9 cellular contexts compared by ENCODE assay signal in the genomic region with DNA sequence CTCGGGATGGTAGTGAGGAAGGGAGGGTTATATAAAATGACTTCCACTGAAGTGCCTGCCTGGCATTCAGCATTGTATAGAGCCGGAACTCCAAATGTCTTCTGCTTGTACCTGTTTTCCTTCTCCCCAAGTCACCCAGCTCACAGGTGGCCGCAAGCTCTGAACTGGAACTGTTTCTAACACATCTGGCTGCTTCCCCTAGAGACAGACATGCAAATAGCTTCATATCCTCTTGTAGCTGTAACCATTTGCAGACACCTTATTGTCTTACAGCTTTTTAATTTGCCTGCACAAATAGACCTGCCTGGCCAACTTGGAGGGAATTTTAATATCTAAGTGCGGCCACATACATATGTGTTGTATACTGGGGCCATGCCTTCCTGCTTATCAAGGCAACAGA.
DNase-seq lines count a peak whose midpoint lies in the region; ATAC-seq, FAIRE-seq and TF ChIP-seq lines count a peak whose summit lies in the region.
"Had no signal": no experiment of that assay in that cellular context is flagged by ENCODE, and none has a peak within 500 bp of the region (broad histone marks: within the 10 kb centered on the region; RNA-seq: fewer than 3 reads in every experiment).

No MANE protein-coding gene starts in this region.

- H3K27me3 Mint-ChIP-seq in WTC11 (ENCODE audit: low read depth), result no peaks in the 10 kb centered on the region
- no peaks in the 10 kb centered on the region for H3K27me3 Mint-ChIP-seq in stimulated activated naive CD8-positive, alpha-beta T cell treated with anti-CD3 and anti-CD28 coated beads, Interleukin-15, amount 100 ng/mL, for 72 hours

- TF ChIP-seq CTCF in GM13977 (IDR thresholded peaks at IDR 0.05; ENCODE audit: extremely low read depth, insufficient read depth, missing control alignments) (no peak), GM12878 (IDR thresholded peaks at IDR 0.05 in 2 of 3, conservative IDR thresholded peaks at IDR 0.05 in 1 of 3; ENCODE audit: control insufficient read depth in 2 of 3, extremely low read depth in 1 of 3, insufficient read depth in 1 of 3, low read depth in 3 of 3, low read length in 3 of 3) (no peak), WTC11 (IDR thresholded peaks at IDR 0.05) (no peak)

- no peak overlapping the region for H3K9ac ChIP-seq in GM12878 (ENCODE audit: control insufficient read depth, insufficient read depth, low read length)

- H3K4me3 ChIP-seq in GM12878, result peak overlapping the region; percentile 37; the same call in 1 of the 2 replicates
- H3K4me3 ChIP-seq: ovary had no signal

- RAD21 ChIA-PET in GM12878 (lab: Charles Lee; ENCODE audit: unreplicated experiment), result interaction anchor here (0.7 to 5.0 kb wide), 31 partner anchors 12 to 288 kb away, joined by 3 to 101 read pairs (median 6); a partner anchor contains a TSS

- H3K4me2 ChIP-seq in GM12878 (ENCODE audit: control insufficient read depth, insufficient read depth), result peak overlapping the region; percentile 90

- peak overlapping the region; percentile 47 for H3K27ac ChIP-seq in GM12878 (ENCODE audit: control insufficient read depth, insufficient read depth)
- H3K27ac ChIP-seq: ovary had no signal

- H4K20me1 ChIP-seq in GM12878 (ENCODE audit: control insufficient read depth, insufficient read depth), result no peaks in the 10 kb centered on the region

- peak; percentile 49 for FAIRE-seq in GM12878 (lab: Jason Lieb, UNC)

- H3K4me1 ChIP-seq in GM12878 (ENCODE audit: control insufficient read depth, insufficient read depth, low read length), result peaks cover 69% of the 10 kb centered on the region

- CTCF ChIA-PET in GM12878 (lab: Yijun Ruan, JAX) (interaction anchor here (0.7 to 2.2 kb wide), 11 partner anchors 12 to 208 kb away, joined by 3 to 15 read pairs (median 4); no protein-coding TSS in a partner anchor), WTC11 (lab: Charles Lee) (interaction anchor here (1.1 to 1.5 kb wide), 2 partner anchors 76 to 201 kb away, joined by 3 to 4 read pairs; no protein-coding TSS in a partner anchor)

- no peak overlapping the region for H3K4me3 Mint-ChIP-seq in WTC11
- no peak overlapping the region for H3K4me3 Mint-ChIP-seq in stimulated activated naive CD8-positive, alpha-beta T cell treated with anti-CD3 and anti-CD28 coated beads, Interleukin-15, amount 100 ng/mL, for 72 hours

- in situ Hi-C loops in GM13977 (cut with MboI; ENCODE audit: low pct_unique_long_range_greater_than_20kb, low sequenced_read_pairs, unreplicated experiment), result no loop called here
- in situ Hi-C loops in GM12878 (cut with MboI), result no loop called here

- intact Hi-C loops in GM12878 (cut with micrococcal nuclease; ENCODE audit: unreplicated experiment), result loop anchor here (2.0 to 5.0 kb wide), 6 partner anchors 14 to 200 kb away; a partner anchor contains a TSS

- 0% methylated on average over 4 of the region's 4 CpGs for WGBS in GM12878 (ENCODE audit: insufficient coverage, insufficient replicate concordance, low lambda C conversion rate, missing lambda C conversion rate)

- no peaks in the 10 kb centered on the region for H3K27me3 ChIP-seq in GM12878 (replicated peaks in 1 of 2; ENCODE audit: control insufficient read depth in 2 of 2, insufficient read depth in 2 of 2, low read length in 1 of 2)
- H3K27me3 ChIP-seq: ovary had no signal

- no peak for TF ChIP-seq RAD21 in GM12878 (IDR thresholded peaks at IDR 0.05; ENCODE audit: insufficient read depth, low read depth, low read length)

- TF ChIP-seq EP300 in GM12878 (IDR thresholded peaks at IDR 0.05; ENCODE audit: borderline replicate concordance in 1 of 2, control insufficient read depth in 1 of 2, low read depth in 2 of 2, low read length in 2 of 2), result peak; percentile 35 to 79; a peak in 3 of 4 replicates

- POLR2A ChIA-PET in GM12878 (lab: Charles Lee) (interaction anchor here (0.7 to 2.3 kb wide), 14 partner anchors 12 to 180 kb away, joined by 3 to 18 read pairs (median 4); no protein-coding TSS in a partner anchor), WTC11 (lab: Charles Lee) (no interaction called here)

- peaks cover 0 to 3% of the 10 kb centered on the region in 2 experiments; a peak in 1 of 4 replicates for H3K36me3 ChIP-seq in GM12878 (ENCODE audit: control insufficient read depth in 2 of 2, insufficient read depth in 2 of 2, low read length in 1 of 2)
- H3K36me3 ChIP-seq: ovary had no signal

- ATAC-seq in GM19468 (IDR thresholded peaks at IDR 0.05; ENCODE audit: extremely low read depth, unreplicated experiment), result peak; percentile 66
- peak; percentile 78 for ATAC-seq in HG03095 (IDR thresholded peaks at IDR 0.05; ENCODE audit: unreplicated experiment)
- ATAC-seq in GM12878, result peak; percentile 90
- ATAC-seq in WTC11, result no peak
- no peak for ATAC-seq in stimulated activated naive CD8-positive, alpha-beta T cell treated with anti-CD3 and anti-CD28 coated beads, Interleukin-15, amount 100 ng/mL, for 72 hours

- H3K36me3 Mint-ChIP-seq in WTC11, result no peaks in the 10 kb centered on the region

- DNase-seq in GM13977 (ENCODE audit: low spot score) (peak; percentile 72), GM12878 (ENCODE audit: low read depth, low spot score) (peak; percentile 76), WTC11 (ENCODE audit: low spot score) (no peak), SIG-M5 (lab: John Stamatoyannopoulos, UW) (no peak), globus pallidus (ENCODE audit: low spot score) (no peak)
- no peak for DNase-seq in stimulated activated naive CD8-positive, alpha-beta T cell treated with anti-CD3 and anti-CD28 coated beads, Interleukin-15, amount 100 ng/mL, for 72 hours
- DNase-seq: ovary had no signal

- no peaks in the 10 kb centered on the region for H3K9me3 Mint-ChIP-seq in WTC11
- no peaks in the 10 kb centered on the region for H3K9me3 Mint-ChIP-seq in stimulated activated naive CD8-positive, alpha-beta T cell treated with anti-CD3 and anti-CD28 coated beads, Interleukin-15, amount 100 ng/mL, for 72 hours

- H3K4me1 Mint-ChIP-seq in WTC11, result peaks cover 31% of the 10 kb centered on the region
- peaks cover 76% of the 10 kb centered on the region for H3K4me1 Mint-ChIP-seq in stimulated activated naive CD8-positive, alpha-beta T cell treated with anti-CD3 and anti-CD28 coated beads, Interleukin-15, amount 100 ng/mL, for 72 hours

- SMC1A ChIA-PET in GM12878 (lab: Charles Lee; ENCODE audit: uncharacterized antibody, unreplicated experiment), result interaction anchor here (0.6 to 3.0 kb wide), 40 partner anchors 11 to 201 kb away, joined by 3 to 51 read pairs (median 5); a partner anchor contains a TSS

- no peak for TF ChIP-seq POLR2A in GM12878 (IDR thresholded peaks at IDR 0.05; ENCODE audit: low read depth, low read length)

- no TSS peak for BruUV-seq in GM12878 (replicated peaks; lab: Mats Ljungman, UMichigan)

- no peaks in the 10 kb centered on the region for H3K9me3 ChIP-seq in GM12878 (replicated peaks; ENCODE audit: control insufficient read depth, insufficient read depth, low read length)
- H3K9me3 ChIP-seq: ovary had no signal

- H2AFZ ChIP-seq in GM12878 (ENCODE audit: control insufficient read depth, low read depth, low read length), result no peak overlapping the region

- H3K27ac Mint-ChIP-seq in WTC11, result no peak overlapping the region
- peak overlapping the region in 1 of 2 donors; percentile 30 for H3K27ac Mint-ChIP-seq in stimulated activated naive CD8-positive, alpha-beta T cell treated with anti-CD3 and anti-CD28 coated beads, Interleukin-15, amount 100 ng/mL, for 72 hours

- peaks cover 50% of the 10 kb centered on the region for H3K79me2 ChIP-seq in GM12878 (ENCODE audit: control insufficient read depth, insufficient read depth, low read length)

TF ChIP-seq in WTC11, 78 proteins besides CTCF, POLR2A, EP300 and RAD21:
- no peak for TF ChIP-seq FOXP1 (CRISPR knock-in tag; IDR thresholded peaks at IDR 0.05; ENCODE audit: borderline replicate concordance)
- TF ChIP-seq, protein P1, sequence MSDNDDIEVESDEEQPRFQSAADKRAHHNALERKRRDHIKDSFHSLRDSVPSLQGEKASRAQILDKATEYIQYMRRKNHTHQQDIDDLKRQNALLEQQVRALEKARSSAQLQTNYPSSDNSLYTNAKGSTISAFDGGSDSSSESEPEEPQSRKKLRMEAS (CRISPR knock-in tag; IDR thresholded peaks at IDR 0.05), result no peak
- TF ChIP-seq, protein P2, sequence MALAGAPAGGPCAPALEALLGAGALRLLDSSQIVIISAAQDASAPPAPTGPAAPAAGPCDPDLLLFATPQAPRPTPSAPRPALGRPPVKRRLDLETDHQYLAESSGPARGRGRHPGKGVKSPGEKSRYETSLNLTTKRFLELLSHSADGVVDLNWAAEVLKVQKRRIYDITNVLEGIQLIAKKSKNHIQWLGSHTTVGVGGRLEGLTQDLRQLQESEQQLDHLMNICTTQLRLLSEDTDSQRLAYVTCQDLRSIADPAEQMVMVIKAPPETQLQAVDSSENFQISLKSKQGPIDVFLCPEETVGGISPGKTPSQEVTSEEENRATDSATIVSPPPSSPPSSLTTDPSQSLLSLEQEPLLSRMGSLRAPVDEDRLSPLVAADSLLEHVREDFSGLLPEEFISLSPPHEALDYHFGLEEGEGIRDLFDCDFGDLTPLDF (CRISPR knock-in tag; IDR thresholded peaks at IDR 0.05), result no peak
- TF ChIP-seq MXD4 (CRISPR knock-in tag; IDR thresholded peaks at IDR 0.05; ENCODE audit: borderline replicate concordance), result no peak

Comparison
In these comparisons a context has a peak if more than half of its experiments do, and no peak if none do; other contexts are left out.
1. DNase-seq: peak in GM13977 (single experiment) and GM12878 (single experiment); none in WTC11 (single experiment), SIG-M5 (single experiment), stimulated activated naive CD8-positive, alpha-beta T cell treated with anti-CD3 and anti-CD28 coated beads, Interleukin-15, amount 100 ng/mL, for 72 hours (0 of 2) and globus pallidus (single experiment).
2. ATAC-seq: peak in GM19468 (single experiment), HG03095 (single experiment) and GM12878 (single experiment); none in WTC11 (single experiment) and stimulated activated naive CD8-positive, alpha-beta T cell treated with anti-CD3 and anti-CD28 coated beads, Interleukin-15, amount 100 ng/mL, for 72 hours (single experiment).